In the genomic region with DNA sequence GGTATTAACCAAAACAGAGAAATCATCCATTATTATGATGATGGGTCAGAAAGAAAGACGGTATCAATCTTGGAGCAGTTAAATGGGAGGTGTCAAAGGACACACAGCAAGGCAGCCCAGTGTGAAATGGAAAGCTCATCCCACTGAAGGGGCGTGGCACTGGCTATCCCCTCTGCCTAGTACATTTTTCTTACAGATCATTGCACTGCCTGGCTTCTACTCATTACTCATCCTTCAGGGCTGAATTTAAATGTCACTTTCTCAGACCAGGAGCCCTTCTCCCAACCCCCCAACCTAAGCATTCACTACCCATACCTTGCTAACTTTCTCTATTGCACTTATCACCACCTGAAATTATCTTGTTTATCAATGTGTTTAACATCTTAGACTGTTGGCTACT, we compare ENCODE assay signal across 9 cellular contexts. TPM values are rescaled to one million over a fixed set of nuclear protein-coding genes. Genes with fewer than 3 reads are reported as not detected.
DNase-seq lines count a peak whose midpoint lies in the region; ATAC-seq and TF ChIP-seq lines count a peak whose summit lies in the region.
"Had no signal": no experiment of that assay in that cellular context is flagged by ENCODE, and none has a peak within 500 bp of the region (broad histone marks: within the 10 kb centered on the region; RNA-seq: fewer than 3 reads in every experiment).

No MANE protein-coding gene starts in this region.

- H3K27ac ChIP-seq in RWPE2 (ENCODE audit: poor library complexity, severe bottlenecking): no peak overlapping the region

- H3K36me3 ChIP-seq in RWPE2 (ENCODE audit: low read depth): no peaks in the 10 kb centered on the region

- H3K9me3 ChIP-seq in RWPE2 (ENCODE audit: severe bottlenecking): no peaks in the 10 kb centered on the region

- no peak overlapping the region for H3K4me3 ChIP-seq in RWPE2 (ENCODE audit: severe bottlenecking)

- DNase-seq in A172 (ENCODE audit: low spot score): peak; percentile 28
- no peak for DNase-seq in RWPE2 (ENCODE audit: low spot score)
- DNase-seq in iris pigment epithelial cell (ENCODE audit: low read depth): peak; percentile 71
- no peak for DNase-seq in head of caudate nucleus
- no peak for DNase-seq in NCI-H1930 (lab: John Stamatoyannopoulos, UW)
- DNase-seq in NOMO-1 (lab: John Stamatoyannopoulos, UW; ENCODE audit: unreplicated experiment in 2 of 2): no peak
- DNase-seq: Calu3 had no signal

- H3K27me3 ChIP-seq in RWPE2 (ENCODE audit: insufficient read depth, poor library complexity, severe bottlenecking): no peaks in the 10 kb centered on the region

- H3K4me1 ChIP-seq in RWPE2 (ENCODE audit: insufficient read depth, poor library complexity, severe bottlenecking): peaks cover 22% of the 10 kb centered on the region

- peak; percentile 1 for ATAC-seq in GM19023 (IDR thresholded peaks at IDR 0.05; ENCODE audit: unreplicated experiment)
- ATAC-seq in RWPE2 (ENCODE audit: low read depth): peak; percentile 70
- no peak for ATAC-seq in HG03139 (IDR thresholded peaks at IDR 0.05; ENCODE audit: unreplicated experiment)

- no peak for TF ChIP-seq CTCF in RWPE2 (IDR thresholded peaks at IDR 0.05; ENCODE audit: poor library complexity, severe bottlenecking)

- intact Hi-C loops in head of caudate nucleus (cut with DNase I): no loop called here

RNA-seq across cellular contexts. Expression of gene JAK1, which starts 10.1 kb away (rescaled TPM):
- 61.4 and 70.5 TPM in 2 replicates for total RNA-seq in A172 (2014; rRNA removed; shearing (Covaris generic))

Comparison
In these comparisons a context has a peak if more than half of its experiments do, and no peak if none do; other contexts are left out.
1. DNase-seq: peak in A172 (single experiment) and iris pigment epithelial cell (single experiment); none in RWPE2 (single experiment), head of caudate nucleus (0 of 42), NCI-H1930 (0 of 2) and NOMO-1 (0 of 2).